ENCODE assay signal across 1 cellular context in the genomic region with DNA sequence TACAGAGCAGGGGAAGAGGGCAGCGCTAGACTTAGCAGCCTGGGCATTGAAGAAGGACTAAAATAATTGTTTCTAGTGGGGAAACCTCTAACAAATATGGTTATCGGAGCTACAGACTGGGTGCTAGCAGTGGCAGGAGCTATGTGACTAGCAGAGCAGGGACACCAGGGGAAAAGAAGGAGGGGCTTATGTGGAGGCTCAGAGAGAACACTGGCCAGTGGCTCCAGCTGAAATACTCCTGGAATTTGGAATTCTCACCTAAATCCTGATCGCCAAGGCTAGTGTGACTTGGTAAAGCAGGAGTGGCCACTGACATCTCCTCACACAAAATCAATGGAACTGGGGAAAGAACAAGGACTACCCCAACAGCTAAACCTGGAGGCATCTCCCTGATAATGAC.
TF ChIP-seq lines count a peak whose summit lies in the region.

No MANE protein-coding gene starts in this region.

TF ChIP-seq in HepG2, 621 proteins besides CTCF, POLR2A, EP300 and RAD21:
- TF ChIP-seq NFKBIZ (CRISPR knock-in tag; IDR thresholded peaks at IDR 0.05) (no peak), ZNF709 (CRISPR knock-in tag; IDR thresholded peaks at IDR 0.05) (no peak), MYC (CRISPR knock-in tag; IDR thresholded peaks at IDR 0.05; ENCODE audit: borderline replicate concordance) (no peak), TEAD3 (CRISPR knock-in tag; optimal IDR thresholded peaks at IDR 0.05; ENCODE audit: borderline replicate concordance) (peak; percentile 19), POLR2G (IDR thresholded peaks at IDR 0.05; ENCODE audit: low read depth, low read length) (peak; percentile 30; the same call in 1 of the 2 replicates), ZNF335 (CRISPR knock-in tag; IDR thresholded peaks at IDR 0.05) (no peak), RFX3 (CRISPR knock-in tag; IDR thresholded peaks at IDR 0.05) (no peak), SAP130 (CRISPR knock-in tag; IDR thresholded peaks at IDR 0.05; ENCODE audit: low read depth) (peak; percentile 26; the same call in 1 of the 2 replicates), STAG1 (CRISPR knock-in tag; IDR thresholded peaks at IDR 0.05) (no peak), ZNF3 (CRISPR knock-in tag; IDR thresholded peaks at IDR 0.05) (no peak)
